Comparison of ENCODE assay signal across 1 cellular context in the genomic region with DNA sequence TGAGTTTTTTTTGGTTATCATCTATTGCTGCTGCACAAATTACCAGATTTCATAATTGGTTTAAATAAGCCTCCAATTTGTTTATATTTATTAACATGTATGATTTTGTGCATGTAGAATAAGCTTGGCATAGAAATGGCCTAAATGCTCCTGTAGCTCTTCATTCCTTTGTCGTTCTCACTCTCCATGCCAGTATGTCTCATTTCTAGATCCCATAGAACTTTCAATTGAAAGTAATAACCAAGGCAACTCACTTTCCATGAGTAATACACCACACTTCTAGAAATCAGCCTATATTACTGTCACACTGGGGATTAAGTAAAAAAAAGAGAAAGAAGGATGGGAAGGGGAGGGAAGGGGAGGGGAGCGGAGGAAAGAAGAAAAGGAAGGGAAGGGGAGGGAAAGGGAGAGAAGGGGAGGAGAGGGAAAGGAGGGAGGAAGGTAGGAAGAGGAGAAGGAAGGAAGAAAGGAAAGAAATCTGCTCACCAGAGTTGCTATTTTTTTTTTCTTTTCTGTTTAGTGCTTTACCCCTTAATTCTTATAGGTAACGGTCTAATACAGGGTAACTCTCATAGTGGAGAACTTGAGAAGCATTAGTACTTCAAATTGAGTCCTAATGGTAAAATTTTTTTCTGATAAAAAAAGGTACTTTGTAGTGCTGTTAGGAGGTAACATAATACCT.
A peak's percentile ranks its signal among the peaks of the same experiment; 100 is the strongest.
TF ChIP-seq lines count a peak whose summit lies in the region.

No MANE protein-coding gene starts in this region.

TF ChIP-seq in HepG2, 621 proteins besides CTCF, POLR2A, EP300 and RAD21:
- TF ChIP-seq, protein P1, sequence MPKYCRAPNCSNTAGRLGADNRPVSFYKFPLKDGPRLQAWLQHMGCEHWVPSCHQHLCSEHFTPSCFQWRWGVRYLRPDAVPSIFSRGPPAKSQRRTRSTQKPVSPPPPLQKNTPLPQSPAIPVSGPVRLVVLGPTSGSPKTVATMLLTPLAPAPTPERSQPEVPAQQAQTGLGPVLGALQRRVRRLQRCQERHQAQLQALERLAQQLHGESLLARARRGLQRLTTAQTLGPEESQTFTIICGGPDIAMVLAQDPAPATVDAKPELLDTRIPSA (CRISPR knock-in tag; IDR thresholded peaks at IDR 0.05; ENCODE audit: borderline replicate concordance), result no peak
- TF ChIP-seq PCBP2 (optimal IDR thresholded peaks at IDR 0.05; ENCODE audit: low read depth, low read length, poor library complexity, severe bottlenecking), result peak; percentile 58
- TF ChIP-seq HNRNPK (IDR thresholded peaks at IDR 0.05; ENCODE audit: low read depth, low read length, poor library complexity, severe bottlenecking), result peak; percentile 84
- TF ChIP-seq ZNF30 (CRISPR knock-in tag; IDR thresholded peaks at IDR 0.05), result no peak
- TF ChIP-seq KLF9 (CRISPR knock-in tag; IDR thresholded peaks at IDR 0.05; ENCODE audit: low read depth), result no peak
- TF ChIP-seq RBM22 (optimal IDR thresholded peaks at IDR 0.05; ENCODE audit: low read length), result no peak
- TF ChIP-seq, protein P2, sequence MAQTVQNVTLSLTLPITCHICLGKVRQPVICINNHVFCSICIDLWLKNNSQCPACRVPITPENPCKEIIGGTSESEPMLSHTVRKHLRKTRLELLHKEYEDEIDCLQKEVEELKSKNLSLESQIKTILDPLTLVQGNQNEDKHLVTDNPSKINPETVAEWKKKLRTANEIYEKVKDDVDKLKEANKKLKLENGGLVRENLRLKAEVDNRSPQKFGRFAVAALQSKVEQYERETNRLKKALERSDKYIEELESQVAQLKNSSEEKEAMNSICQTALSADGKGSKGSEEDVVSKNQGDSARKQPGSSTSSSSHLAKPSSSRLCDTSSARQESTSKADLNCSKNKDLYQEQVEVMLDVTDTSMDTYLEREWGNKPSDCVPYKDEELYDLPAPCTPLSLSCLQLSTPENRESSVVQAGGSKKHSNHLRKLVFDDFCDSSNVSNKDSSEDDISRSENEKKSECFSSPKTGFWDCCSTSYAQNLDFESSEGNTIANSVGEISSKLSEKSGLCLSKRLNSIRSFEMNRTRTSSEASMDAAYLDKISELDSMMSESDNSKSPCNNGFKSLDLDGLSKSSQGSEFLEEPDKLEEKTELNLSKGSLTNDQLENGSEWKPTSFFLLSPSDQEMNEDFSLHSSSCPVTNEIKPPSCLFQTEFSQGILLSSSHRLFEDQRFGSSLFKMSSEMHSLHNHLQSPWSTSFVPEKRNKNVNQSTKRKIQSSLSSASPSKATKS (CRISPR knock-in tag; IDR thresholded peaks at IDR 0.05), result no peak
